In the genomic region with DNA sequence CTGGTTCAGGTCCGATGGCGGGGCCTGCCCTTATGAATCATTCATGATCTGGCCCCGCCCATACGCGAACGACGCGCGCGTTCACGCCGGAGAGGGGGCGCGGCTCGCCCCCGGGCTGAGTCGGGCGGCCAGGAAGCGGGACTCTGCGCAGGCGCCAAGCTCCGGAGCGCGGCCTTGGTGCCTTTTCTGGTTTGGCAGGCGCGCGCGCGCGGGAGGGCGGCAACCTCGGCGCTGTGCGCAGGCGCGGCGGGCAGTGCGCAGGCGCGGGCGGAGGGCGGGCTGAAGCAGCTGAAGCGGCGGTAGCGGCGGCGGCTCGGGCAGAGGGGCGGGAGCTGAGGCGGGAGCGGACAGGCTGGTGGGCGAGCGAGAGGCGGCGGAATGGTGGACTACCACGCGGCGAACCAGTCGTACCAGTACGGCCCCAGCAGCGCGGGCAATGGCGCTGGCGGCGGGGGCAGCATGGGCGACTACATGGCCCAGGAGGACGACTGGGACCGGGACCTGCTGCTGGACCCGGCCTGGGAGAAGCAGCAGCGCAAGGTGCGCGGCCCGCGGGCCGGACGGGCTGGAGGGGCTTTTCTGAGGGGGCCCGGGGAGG, we compare ENCODE assay signal across 8 cellular contexts. TPM values are rescaled to one million over a fixed set of nuclear protein-coding genes. Genes with fewer than 3 reads are reported as not detected.
DNase-seq lines count a peak whose midpoint lies in the region; ATAC-seq lines count a peak whose summit lies in the region.

A gene (plus strand): TSS at position 282 of the 598 bp plus-strand sequence. CDS start 97 bp downstream, at position 379.

- peak; percentile 89 for ATAC-seq in GM19328 (IDR thresholded peaks at IDR 0.05; ENCODE audit: unreplicated experiment)
- ATAC-seq in HG03469 (IDR thresholded peaks at IDR 0.05; ENCODE audit: unreplicated experiment) = peak; percentile 65
- ATAC-seq in left lobe of liver = peak; percentile 86

- DNase-seq in C1 segment of cervical spinal cord (lab: John Stamatoyannopoulos, UW) (peak; percentile 89 to 100 (median 98)), NCI-H526 treated with DMSO at 0.1 percent for 48 hours (lab: John Stamatoyannopoulos, UW) (peak; percentile 95), cortex of kidney (lab: John Stamatoyannopoulos, UW) (peak; percentile 98), left lobe of liver (ENCODE audit: low spot score) (peak; percentile 100)
- DNase-seq in activated CD4-positive, alpha-beta T cell treated with anti-CD3 and anti-CD28 coated beads, Interleukin-2, amount 50 U/mL, for 1 hour = peak; percentile 100
- peak; percentile 100 for DNase-seq in stimulated activated CD4-positive, alpha-beta T cell treated with anti-CD3 and anti-CD28 coated beads, Interleukin-2, amount 100 ng/mL, for 24 hours

RNA-seq across cellular contexts. Expression of the gene that starts here (rescaled TPM):
- total RNA-seq in left lobe of liver = 156 TPM

Comparison
In these comparisons a context has a peak if more than half of its experiments do, and no peak if none do; other contexts are left out.
1. Peak in every context shown above with its lines: DNase-seq and ATAC-seq.